ENCODE assay signal across 9 cellular contexts in the genomic region with DNA sequence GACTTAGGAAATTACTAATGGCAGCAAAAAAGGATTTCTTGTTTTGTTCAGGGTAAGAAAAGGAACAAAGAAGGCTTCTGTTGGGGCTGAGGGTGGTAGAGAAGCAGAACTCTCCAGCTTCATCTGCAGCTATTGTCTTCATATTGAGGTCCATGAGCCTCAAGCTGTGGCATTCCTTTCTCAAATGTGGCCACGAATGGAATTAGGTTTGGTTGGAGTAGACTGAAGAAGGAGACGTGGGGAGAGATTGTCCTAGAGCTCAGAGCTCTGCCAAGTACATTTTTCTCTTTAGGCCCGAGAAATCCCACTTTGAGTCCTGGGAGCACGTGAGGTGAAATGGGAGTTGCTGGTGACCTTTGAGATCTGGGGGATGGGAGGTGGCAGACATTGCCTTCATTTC. TPM values are rescaled to one million over a fixed set of nuclear protein-coding genes. Genes with fewer than 3 reads are reported as not detected.
"Had no signal": no experiment of that assay in that cellular context is flagged by ENCODE, and none has a peak within 500 bp of the region (broad histone marks: within the 10 kb centered on the region; RNA-seq: fewer than 3 reads in every experiment).

No MANE protein-coding gene starts in this region.

- ATAC-seq: GM23338, HepG2 had no signal

- FAIRE-seq: H1, H54, HepG2 had no signal

- H3K4me3 ChIP-seq: GM23338 had no signal

- H3K27ac ChIP-seq: HL-60 had no signal

- DNase-seq: H9, HCEC 1CT had no signal

RNA-seq across cellular contexts. Expression of a gene that starts 25.8 kb away (rescaled TPM):
- total RNA-seq: GM23338, H1, H9, HepG2, HT1080 had no signal
- polyA plus RNA-seq: GM23338, H1, HepG2, IgD-negative memory B cell had no signal

RNA-seq across cellular contexts. Expression of a gene that starts 41.0 kb away (rescaled TPM):
- total RNA-seq: GM23338 had no signal
